ENCODE assay signal across 8 cellular contexts in the genomic region with DNA sequence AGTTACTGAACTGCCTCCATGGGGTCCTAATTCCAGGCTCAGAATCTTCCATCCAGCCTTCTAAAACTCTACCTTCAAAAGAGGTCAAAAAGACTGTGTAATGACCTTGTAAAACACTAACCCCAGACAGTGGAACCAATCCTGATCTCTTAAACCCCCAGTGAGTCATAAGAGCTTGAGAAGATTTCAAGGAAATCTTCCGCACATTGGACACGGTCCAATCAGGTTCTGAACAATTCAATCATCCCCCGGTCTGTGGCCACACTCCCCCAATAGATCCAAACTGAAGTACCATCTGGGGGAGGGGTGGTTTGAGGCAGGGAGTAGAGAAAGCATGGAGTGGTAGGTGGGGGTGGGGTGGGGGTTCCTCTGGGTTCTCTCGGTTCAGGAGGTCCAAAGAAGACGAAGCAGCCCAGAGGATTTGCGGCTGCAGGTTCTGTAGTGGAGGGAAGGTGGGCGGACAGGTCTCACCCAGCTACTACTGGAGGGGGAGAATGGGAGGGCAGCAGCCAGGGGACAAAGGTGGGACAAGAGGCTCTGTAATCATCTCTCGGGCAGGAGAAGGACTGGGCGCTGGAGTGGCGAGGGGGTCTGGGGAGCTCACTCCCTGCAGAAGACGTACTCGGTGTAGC. TPM values are rescaled to one million over a fixed set of nuclear protein-coding genes. Genes with fewer than 3 reads are reported as not detected.
DNase-seq lines count a peak whose midpoint lies in the region; ATAC-seq and TF ChIP-seq lines count a peak whose summit lies in the region.

No MANE protein-coding gene starts in this region.

- H3K27ac ChIP-seq in upper lobe of left lung, result peak overlapping the region; percentile 88 to 93 (median 92)

- WGBS in lower leg skin, 2 donors, result 7 to 11% methylated on average over 7 to 10 of the region's 12 CpGs
- 8 to 19% methylated on average over 9 to 12 of the region's 12 CpGs for WGBS in upper lobe of left lung, 2 donors

- no peaks in the 10 kb centered on the region for H3K36me3 ChIP-seq in upper lobe of left lung

- peaks cover 3% of the 10 kb centered on the region for H3K27me3 Mint-ChIP-seq in activated naive CD4-positive, alpha-beta T cell treated with anti-CD3 and anti-CD28 coated beads, Interleukin-2, amount 50 U/mL, for 24 hours

- peaks cover 43% of the 10 kb centered on the region for H3K4me1 Mint-ChIP-seq in activated naive CD4-positive, alpha-beta T cell treated with anti-CD3 and anti-CD28 coated beads, Interleukin-2, amount 50 U/mL, for 24 hours

- peak overlapping the region; percentile 51 for H3K27ac Mint-ChIP-seq in activated naive CD4-positive, alpha-beta T cell treated with anti-CD3 and anti-CD28 coated beads, Interleukin-2, amount 50 U/mL, for 24 hours

- ATAC-seq in upper lobe of left lung (ENCODE audit: low FRiP score in 2 of 2), result no peak
- ATAC-seq in HG02870 (IDR thresholded peaks at IDR 0.05; ENCODE audit: unreplicated experiment), result no peak
- ATAC-seq in GM19035 (IDR thresholded peaks at IDR 0.05; ENCODE audit: unreplicated experiment), result no peak

- peak overlapping the region; percentile 91 for H3K4me3 Mint-ChIP-seq in activated naive CD4-positive, alpha-beta T cell treated with anti-CD3 and anti-CD28 coated beads, Interleukin-2, amount 50 U/mL, for 24 hours

- intact Hi-C loops in lower leg skin (cut with DNase I; ENCODE audit: low total_unique reads), result no loop called here

- no peak for TF ChIP-seq EP300 in upper lobe of left lung (IDR thresholded peaks at IDR 0.05)

- no peaks in the 10 kb centered on the region for H3K9me3 Mint-ChIP-seq in activated naive CD4-positive, alpha-beta T cell treated with anti-CD3 and anti-CD28 coated beads, Interleukin-2, amount 50 U/mL, for 24 hours

- TF ChIP-seq POLR2A in lower leg skin (IDR thresholded peaks at IDR 0.05), result no peak
- no peak for TF ChIP-seq POLR2A in upper lobe of left lung (IDR thresholded peaks at IDR 0.05)

- peaks cover 10 to 49% (median 22%) of the 10 kb centered on the region in 4 donors for H3K4me1 ChIP-seq in upper lobe of left lung

- H3K9me3 ChIP-seq in upper lobe of left lung, result no peaks in the 10 kb centered on the region

- H3K36me3 Mint-ChIP-seq in activated naive CD4-positive, alpha-beta T cell treated with anti-CD3 and anti-CD28 coated beads, Interleukin-2, amount 50 U/mL, for 24 hours, result peaks cover 4% of the 10 kb centered on the region

- in situ Hi-C loops in astrocyte of the cerebellum (cut with HindIII; ENCODE audit: low sequenced_read_pairs), result no loop called here

- no peak for TF ChIP-seq CTCF in astrocyte of the cerebellum (IDR thresholded peaks at IDR 0.05; ENCODE audit: low read depth, low read length, missing control alignments)
- TF ChIP-seq CTCF in lower leg skin (IDR thresholded peaks at IDR 0.05), result no peak
- peak in 1 of 6 experiments; percentile 1 for TF ChIP-seq CTCF in upper lobe of left lung (IDR thresholded peaks at IDR 0.05)

- DNase-seq in activated naive CD4-positive, alpha-beta T cell treated with anti-CD3 and anti-CD28 coated beads, Interleukin-2, amount 50 U/mL, for 16 hours, result no peak
- DNase-seq in astrocyte of the cerebellum (ENCODE audit: low read depth) (no peak), lower leg skin (ENCODE audit: low spot score in 2 of 2) (peak in 1 of 2 donors; percentile 41), upper lobe of left lung (peak in 1 of 2 donors; percentile 22), 8988T (no peak)

- H3K27me3 ChIP-seq in upper lobe of left lung, result no peaks in the 10 kb centered on the region

- H3K4me3 ChIP-seq in astrocyte of the cerebellum (ENCODE audit: low read depth, low read length), result peak overlapping the region; percentile 64
- peak overlapping the region; percentile 75 for H3K4me3 ChIP-seq in lower leg skin (ENCODE audit: low read depth, poor library complexity, severe bottlenecking)
- H3K4me3 ChIP-seq in upper lobe of left lung, result peak overlapping the region; percentile 49 to 79 (median 66)

RNA-seq across cellular contexts. Expression of a gene that starts 1.5 kb away (rescaled TPM):
- total RNA-seq in lower leg skin (10 to 100 TPM; 16.6 to 60.0 (median 34.5) TPM), upper lobe of left lung (100 to 1,000 TPM in 2 of 6 donors, 10 to 100 TPM in 4; 40.9 to 165 (median 85.6) TPM)
